Comparison of ENCODE assay signal across 9 cellular contexts in the genomic region with DNA sequence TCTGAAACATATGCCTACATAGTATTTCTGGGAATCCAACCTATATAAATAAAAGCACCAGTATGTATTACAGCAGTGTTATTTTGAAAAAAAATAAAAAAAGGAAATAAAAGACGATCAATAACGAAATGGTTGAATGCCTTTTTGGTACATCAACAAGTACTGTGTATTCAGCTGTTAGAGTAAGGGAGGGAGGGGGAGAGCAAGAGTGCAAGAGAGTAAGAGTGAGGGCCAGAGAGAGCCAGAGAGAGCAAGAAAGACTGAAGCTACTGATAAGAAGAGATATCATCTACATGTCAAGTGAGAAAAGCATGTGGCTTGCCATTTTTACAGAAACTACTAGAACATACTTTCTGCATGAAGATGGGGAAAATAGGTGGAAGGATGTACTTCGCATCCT. TPM values are rescaled to one million over a fixed set of nuclear protein-coding genes. Genes with fewer than 3 reads are reported as not detected.
A peak's percentile ranks its signal among the peaks of the same experiment; 100 is the strongest.
DNase-seq lines count a peak whose midpoint lies in the region; ATAC-seq and TF ChIP-seq lines count a peak whose summit lies in the region.
"Had no signal": no experiment of that assay in that cellular context is flagged by ENCODE, and none has a peak within 500 bp of the region (broad histone marks: within the 10 kb centered on the region; RNA-seq: fewer than 3 reads in every experiment).

No MANE protein-coding gene starts in this region.

- BruUV-seq in PC-3 (replicated peaks; lab: Mats Ljungman, UMichigan): no TSS peak

- peaks cover 0 to 12% (median 3%) of the 10 kb centered on the region in 7 donors for H3K9me3 Mint-ChIP-seq in CD14-positive monocyte

- H3K4me3 ChIP-seq in HAP-1 (peak overlapping the region; percentile 71), PC-3 (ENCODE audit: low read length) (peak overlapping the region; percentile 96), fibroblast of lung (replicated peaks in 1 of 4; ENCODE audit: control extremely low read depth in 1 of 4, insufficient read depth in 1 of 4, low read depth in 3 of 4, low read length in 4 of 4) (peak overlapping the region in 3 of 4 experiments; percentile 62 to 93 (median 71))

- peak overlapping the region; percentile 28 to 44 for H3K4me3 Mint-ChIP-seq in CD14-positive monocyte

- H3F3A ChIP-seq in PC-3 (ENCODE audit: low read length, unreplicated experiment): no peaks in the 10 kb centered on the region

- H3K27me3 ChIP-seq in HAP-1 (ENCODE audit: low read depth): no peaks in the 10 kb centered on the region
- no peaks in the 10 kb centered on the region for H3K27me3 ChIP-seq in PC-3 (ENCODE audit: low read length)
- no peaks in the 10 kb centered on the region for H3K27me3 ChIP-seq in fibroblast of lung (ENCODE audit: control insufficient read depth, insufficient read depth, low read length)

- no peak for ATAC-seq in PC-3
- no peak for ATAC-seq in HG03025 (IDR thresholded peaks at IDR 0.05; ENCODE audit: low FRiP score, unreplicated experiment)
- ATAC-seq in GM21381 (IDR thresholded peaks at IDR 0.05; ENCODE audit: unreplicated experiment): no peak
- ATAC-seq in HG02798 (IDR thresholded peaks at IDR 0.05; ENCODE audit: poor library complexity, unreplicated experiment): no peak
- ATAC-seq: psoas muscle had no signal

- H3K27ac ChIP-seq in PC-3 (ENCODE audit: low read length): no peak overlapping the region
- no peak overlapping the region for H3K27ac ChIP-seq in fibroblast of lung (ENCODE audit: insufficient read depth, low read length)
- H3K27ac ChIP-seq: psoas muscle had no signal

- H3K79me2 ChIP-seq in PC-3 (ENCODE audit: low read length) (peaks cover 44% of the 10 kb centered on the region), fibroblast of lung (ENCODE audit: control insufficient read depth, insufficient read depth, low read length) (peaks cover 14% of the 10 kb centered on the region)

- CTCF ChIA-PET in PC-3 (lab: Charles Lee): no interaction called here

- H3K36me3 ChIP-seq in HAP-1 (replicated peaks) (no peaks in the 10 kb centered on the region), PC-3 (ENCODE audit: low read depth, low read length) (no peaks in the 10 kb centered on the region), fibroblast of lung (ENCODE audit: control insufficient read depth, insufficient read depth, low read length) (no peaks in the 10 kb centered on the region)

- H3K9ac ChIP-seq in PC-3 (ENCODE audit: low read length): peak overlapping the region; percentile 17; the same call in 1 of the 2 replicates
- H3K9ac ChIP-seq in fibroblast of lung (ENCODE audit: insufficient read depth, low read length): no peak overlapping the region

- peaks cover 0 to 2% (median 0%) of the 10 kb centered on the region in 3 donors for H3K27me3 Mint-ChIP-seq in CD14-positive monocyte (ENCODE audit: low read depth in 3 of 3)

- H3K9me2 ChIP-seq in PC-3 (replicated peaks; ENCODE audit: low read length): no peaks in the 10 kb centered on the region

- H3K4me1 ChIP-seq in HAP-1: peaks cover 28% of the 10 kb centered on the region
- peaks cover 14% of the 10 kb centered on the region; the same call in 1 of the 2 replicates for H3K4me1 ChIP-seq in PC-3 (ENCODE audit: insufficient read depth, low read length)
- H3K4me1 ChIP-seq in fibroblast of lung (ENCODE audit: control insufficient read depth, extremely low read depth, insufficient read depth, low read length): no peaks in the 10 kb centered on the region
- H3K4me1 ChIP-seq: psoas muscle had no signal

- POLR2A ChIA-PET in PC-3 (lab: Charles Lee; ENCODE audit: unreplicated experiment): no interaction called here

- intact Hi-C loops in CD14-positive monocyte (cut with micrococcal nuclease) (no loop called here), PC-3 (cut with micrococcal nuclease) (no loop called here)

- in situ Hi-C loops in HAP-1 (cut with MboI; ENCODE audit: low sequenced_read_pairs): no loop called here

- H3K9me3 ChIP-seq in HAP-1: no peaks in the 10 kb centered on the region
- H3K9me3 ChIP-seq in PC-3 (ENCODE audit: low read length): no peaks in the 10 kb centered on the region
- H3K9me3 ChIP-seq in fibroblast of lung (ENCODE audit: control insufficient read depth, insufficient read depth, low read depth, low read length): no peaks in the 10 kb centered on the region
- H3K9me3 ChIP-seq: psoas muscle had no signal

- H3K27ac Mint-ChIP-seq in CD14-positive monocyte: no peak overlapping the region

- DNase-seq in CD14-positive monocyte (ENCODE audit: low spot score): no peak
- peak; percentile 29 to 60 for DNase-seq in HAP-1 (ENCODE audit: low spot score in 2 of 2)
- peak; percentile 14 for DNase-seq in PC-3
- peak in 1 of 2 donors; percentile 2 for DNase-seq in fibroblast of lung (ENCODE audit: low read depth in 2 of 2)
- DNase-seq in GM19240 (ENCODE audit: insufficient read length, low spot score): no peak
- DNase-seq: psoas muscle had no signal

- H3K36me3 Mint-ChIP-seq in CD14-positive monocyte: no peaks in the 10 kb centered on the region

- H3K4me1 Mint-ChIP-seq in CD14-positive monocyte: peaks cover 16% of the 10 kb centered on the region

- TF ChIP-seq CTCF in CD14-positive monocyte (IDR thresholded peaks at IDR 0.05) (no peak), PC-3 (conservative IDR thresholded peaks at IDR 0.05; ENCODE audit: low read depth, low read length) (no peak), fibroblast of lung (conservative IDR thresholded peaks at IDR 0.05 in 1 of 2, IDR thresholded peaks at IDR 0.05 in 1 of 2; ENCODE audit: low read depth in 1 of 2, low read length in 2 of 2) (no peak)

- no peaks in the 10 kb centered on the region for H4K20me1 ChIP-seq in PC-3 (ENCODE audit: low read length)
- H4K20me1 ChIP-seq in fibroblast of lung (ENCODE audit: control insufficient read depth, extremely low read depth, insufficient read depth, low read length): no peaks in the 10 kb centered on the region

- peak overlapping the region; percentile 99 for H3K4me2 ChIP-seq in PC-3 (ENCODE audit: low read length)
- H3K4me2 ChIP-seq in fibroblast of lung (ENCODE audit: extremely low read depth, insufficient read depth, low read length): peak overlapping the region; percentile 75

- H2AFZ ChIP-seq in PC-3 (ENCODE audit: low read length): no peak overlapping the region
- H2AFZ ChIP-seq in fibroblast of lung (ENCODE audit: low read length): no peak overlapping the region

RNA-seq across cellular contexts. Expression of a gene that starts 1.8 kb away (rescaled TPM):
- polyA plus RNA-seq in CD14-positive monocyte (1 to 10 TPM in 1 of 2 donors, under 1 TPM in 1; 0.93 to 1.5 TPM), fibroblast of lung (8.7 and 9.5 TPM in 2 replicates)
- total RNA-seq in PC-3 (2014; rRNA removed) (9.0 and 12.1 TPM in 2 replicates), fibroblast of lung (1.3 and 1.8 TPM in 2 replicates)
- polyA plus RNA-seq in fibroblast of lung (2012): 4.3 and 4.6 TPM in 2 replicates
- 4.2 and 5.2 TPM in 2 replicates for polyA minus RNA-seq in fibroblast of lung (ENCODE audit: low replicate concordance)

Comparison
In these comparisons a context has a peak if more than half of its experiments do, and no peak if none do; other contexts are left out.
1. DNase-seq: peak in HAP-1 (2 of 2) and PC-3 (single experiment); none in CD14-positive monocyte (single experiment) and GM19240 (single experiment).
2. Peak in every context shown above with its lines, with median percentiles within 50 percentile points of each other: H3K4me3 ChIP-seq.